In the genomic region with DNA sequence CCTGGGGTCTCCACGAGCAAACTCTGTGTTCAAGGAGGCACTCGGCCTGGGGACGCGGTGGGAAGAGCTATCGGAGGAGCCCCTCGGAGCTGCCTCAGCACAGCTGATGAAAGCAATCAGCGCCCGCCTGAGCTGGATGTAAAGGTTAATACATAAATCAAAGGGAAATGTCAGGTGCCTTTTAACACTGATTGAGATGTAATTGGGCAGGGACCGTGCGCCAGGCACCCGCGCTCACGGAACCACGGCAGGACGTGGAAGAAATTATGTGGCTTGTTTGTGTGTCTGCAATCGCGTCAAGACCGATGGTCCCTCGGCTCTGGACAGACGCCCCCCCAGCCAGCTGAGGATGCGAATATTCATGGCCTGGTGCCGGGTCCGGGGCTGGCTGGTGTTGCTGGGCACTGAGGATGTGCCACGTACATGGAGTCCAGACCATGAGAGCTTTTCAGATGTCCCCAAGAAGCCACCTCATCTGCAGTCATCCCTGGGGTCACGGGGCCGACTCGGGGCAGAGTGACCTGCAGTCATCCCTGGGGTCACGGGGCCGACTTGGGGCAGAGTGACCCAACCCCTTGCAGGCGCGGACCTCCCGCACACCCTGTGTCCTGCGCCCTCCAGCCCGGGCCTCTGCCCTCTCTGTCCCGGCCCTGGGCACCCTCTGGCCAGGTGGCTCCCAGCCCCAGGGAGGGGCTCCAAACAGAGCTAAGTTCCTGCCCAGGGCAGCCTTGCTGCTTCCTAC, we compare ENCODE assay signal across 27 cellular contexts. TPM values are rescaled to one million over a fixed set of nuclear protein-coding genes. Genes with fewer than 3 reads are reported as not detected.
A peak's percentile ranks its signal among the peaks of the same experiment; 100 is the strongest.
DNase-seq lines count a peak whose midpoint lies in the region; ATAC-seq and TF ChIP-seq lines count a peak whose summit lies in the region.
"Had no signal": no experiment of that assay in that cellular context is flagged by ENCODE, and none has a peak within 500 bp of the region (broad histone marks: within the 10 kb centered on the region; RNA-seq: fewer than 3 reads in every experiment).

No MANE protein-coding gene starts in this region.

- intact Hi-C loops in natural killer cell (cut with micrococcal nuclease) = no loop called here
- intact Hi-C loops in upper lobe of right lung (cut with DNase I) = no loop called here

- no peak overlapping the region for H3K4me2 ChIP-seq in neuronal stem cell (ENCODE audit: insufficient read depth, low read length, poor library complexity, severe bottlenecking)
- H3K4me2 ChIP-seq: GM23338, PC-9 had no signal

- H3K4me3 ChIP-seq in neuronal stem cell (ENCODE audit: low read length in 2 of 2) = no peak overlapping the region
- H3K4me3 ChIP-seq in upper lobe of right lung = no peak overlapping the region
- H3K4me3 ChIP-seq: GM23338, PC-9, SJCRH30 had no signal

- H3K9me3 ChIP-seq in neuronal stem cell (replicated peaks in 1 of 2; ENCODE audit: control insufficient read depth in 2 of 2, insufficient read depth in 1 of 2, low read depth in 1 of 2, low read length in 2 of 2) = peaks cover 0 to 9% of the 10 kb centered on the region in 2 donors
- H3K9me3 ChIP-seq in upper lobe of right lung = no peaks in the 10 kb centered on the region
- H3K9me3 ChIP-seq: SJCRH30 had no signal

- no peak overlapping the region for H3K27ac Mint-ChIP-seq in natural killer cell treated with Interleukin-12 subunit alpha and Interleukin-12 subunit beta and Interleukin-15 and Interleukin-18, amount 100 ng/mL, for 72 hours
- no peak overlapping the region for H3K27ac Mint-ChIP-seq in natural killer cell
- H3K27ac Mint-ChIP-seq: CD8-positive, alpha-beta memory T cell; GM23338 had no signal

- H4K91ac ChIP-seq in neuronal stem cell (ENCODE audit: low read depth, low read length, poor library complexity) = no peak overlapping the region

- peaks cover 2 to 5% of the 10 kb centered on the region in 2 donors for H3K4me1 Mint-ChIP-seq in natural killer cell treated with Interleukin-12 subunit alpha and Interleukin-12 subunit beta and Interleukin-15 and Interleukin-18, amount 100 ng/mL, for 72 hours (ENCODE audit: low read depth in 2 of 2)
- H3K4me1 Mint-ChIP-seq in natural killer cell = no peaks in the 10 kb centered on the region
- H3K4me1 Mint-ChIP-seq: CD8-positive, alpha-beta memory T cell; GM23338 had no signal

- peaks cover 9 to 23% of the 10 kb centered on the region in 2 donors for H3K27me3 Mint-ChIP-seq in natural killer cell treated with Interleukin-12 subunit alpha and Interleukin-12 subunit beta and Interleukin-15 and Interleukin-18, amount 100 ng/mL, for 72 hours
- H3K27me3 Mint-ChIP-seq in natural killer cell (ENCODE audit: low read depth in 2 of 2) = peaks cover 5 to 7% of the 10 kb centered on the region in 2 donors

- no peaks in the 10 kb centered on the region for H3K79me1 ChIP-seq in neuronal stem cell (ENCODE audit: low read depth, low read length)

- no CpG with 5 or more reads among the region's 35 CpGs for WGBS in neuronal stem cell (ENCODE audit: extremely low coverage in 2 of 2, insufficient read length in 2 of 2, insufficient replicate concordance in 1 of 2), 2 donors

- H3K36me3 ChIP-seq in neuronal stem cell (replicated peaks in 1 of 2; ENCODE audit: control insufficient read depth in 2 of 2, insufficient read depth in 2 of 2, low read length in 2 of 2) (no peaks in the 10 kb centered on the region), upper lobe of right lung (no peaks in the 10 kb centered on the region)
- H3K36me3 ChIP-seq: SJCRH30 had no signal

- no peak overlapping the region for H3K4me3 Mint-ChIP-seq in natural killer cell treated with Interleukin-12 subunit alpha and Interleukin-12 subunit beta and Interleukin-15 and Interleukin-18, amount 100 ng/mL, for 72 hours
- H3K4me3 Mint-ChIP-seq in natural killer cell = no peak overlapping the region
- H3K4me3 Mint-ChIP-seq: CD8-positive, alpha-beta memory T cell; GM23338 had no signal

- no peak overlapping the region for H2BK15ac ChIP-seq in neuronal stem cell (ENCODE audit: low read length)

- peak overlapping the region; percentile 21 for H3K14ac ChIP-seq in neuronal stem cell (ENCODE audit: low read length)

- no peaks in the 10 kb centered on the region for H3K9me3 Mint-ChIP-seq in natural killer cell treated with Interleukin-12 subunit alpha and Interleukin-12 subunit beta and Interleukin-15 and Interleukin-18, amount 100 ng/mL, for 72 hours
- no peaks in the 10 kb centered on the region for H3K9me3 Mint-ChIP-seq in natural killer cell

- no peak overlapping the region for H2AFZ ChIP-seq in neuronal stem cell (ENCODE audit: low read length)
- H2AFZ ChIP-seq: GM23338, PC-9 had no signal

- H3K18ac ChIP-seq in neuronal stem cell (ENCODE audit: low read length) = peak overlapping the region; percentile 38

- H3K4ac ChIP-seq in neuronal stem cell (ENCODE audit: low read length) = no peak overlapping the region

- no peak overlapping the region for H4K8ac ChIP-seq in neuronal stem cell (ENCODE audit: low read depth, low read length)

- H3K23ac ChIP-seq in neuronal stem cell (ENCODE audit: low read depth, low read length, poor library complexity) = no peak overlapping the region

- no peak overlapping the region for H3K27ac ChIP-seq in neuronal stem cell (replicated peaks; ENCODE audit: low read length)
- no peak overlapping the region for H3K27ac ChIP-seq in upper lobe of right lung
- H3K27ac ChIP-seq: PC-9, RWPE1, SJCRH30 had no signal

- DNase-seq in NCI-H748 (lab: John Stamatoyannopoulos, UW; ENCODE audit: unreplicated experiment) = peak; percentile 25
- DNase-seq in NCI-H748 treated with DMSO at 0.1 percent for 48 hours (lab: John Stamatoyannopoulos, UW) = no peak
- DNase-seq in natural killer cell treated with Interleukin-12 subunit alpha and Interleukin-12 subunit beta and Interleukin-15 and Interleukin-18, amount 100 ng/mL, for 72 hours (ENCODE audit: low spot score) = peak; percentile 54
- no peak for DNase-seq in natural killer cell
- DNase-seq in neuronal stem cell (ENCODE audit: low spot score) = no peak
- peak; percentile 52 for DNase-seq in upper lobe of right lung
- DNase-seq in NCI-H1694 treated with DMSO at 0.1 percent for 48 hours (lab: John Stamatoyannopoulos, UW) = no peak
- DNase-seq: AML-193; C1 segment of cervical spinal cord; CD8-positive, alpha-beta memory T cell; DMS53; GDM1; HCEC 1CT; Karpas-422; MV-4-11; NCI-H1105 treated with DMSO at 0.1 percent for 48 hours; NCI-H187; NCI-H69; PC-9; SJCRH30 had no signal

- no peak overlapping the region for H2BK12ac ChIP-seq in neuronal stem cell (ENCODE audit: low read length)

- H3K27me3 ChIP-seq in neuronal stem cell (ENCODE audit: control insufficient read depth in 3 of 3, insufficient read depth in 3 of 3, low read depth in 1 of 3, low read length in 3 of 3) (no peaks in the 10 kb centered on the region), upper lobe of right lung (no peaks in the 10 kb centered on the region)
- H3K27me3 ChIP-seq: SJCRH30 had no signal

- H3K4me1 ChIP-seq in neuronal stem cell (ENCODE audit: control insufficient read depth in 2 of 2, insufficient read depth in 1 of 2, low read depth in 1 of 2, low read length in 2 of 2) = peaks cover 0 to 3% of the 10 kb centered on the region in 2 donors
- no peaks in the 10 kb centered on the region for H3K4me1 ChIP-seq in upper lobe of right lung
- H3K4me1 ChIP-seq: SJCRH30 had no signal

- ATAC-seq in natural killer cell treated with Interleukin-12 subunit alpha and Interleukin-12 subunit beta and Interleukin-15 and Interleukin-18, amount 100 ng/mL, for 72 hours = no peak
- no peak for ATAC-seq in natural killer cell
- no peak for ATAC-seq in upper lobe of right lung
- ATAC-seq in GM18868 (IDR thresholded peaks at IDR 0.05; ENCODE audit: unreplicated experiment) = no peak
- ATAC-seq: GM23338 had no signal

- TF ChIP-seq CTCF in natural killer cell (IDR thresholded peaks at IDR 0.05) = no peak
- no peak for TF ChIP-seq CTCF in upper lobe of right lung (IDR thresholded peaks at IDR 0.05)

- peak overlapping the region; percentile 30 for H3K9ac ChIP-seq in neuronal stem cell (ENCODE audit: low read depth, low read length, poor library complexity)

- H2BK120ac ChIP-seq in neuronal stem cell (ENCODE audit: low read depth, low read length) = no peak overlapping the region

- H3K36me3 Mint-ChIP-seq in natural killer cell treated with Interleukin-12 subunit alpha and Interleukin-12 subunit beta and Interleukin-15 and Interleukin-18, amount 100 ng/mL, for 72 hours = peaks cover 4% of the 10 kb centered on the region
- H3K36me3 Mint-ChIP-seq in natural killer cell = peaks cover 6% of the 10 kb centered on the region
- H3K36me3 Mint-ChIP-seq: CD8-positive, alpha-beta memory T cell had no signal

- peak overlapping the region; percentile 46 for H2AK5ac ChIP-seq in neuronal stem cell (ENCODE audit: low read depth, low read length)

- no peak overlapping the region for H2BK5ac ChIP-seq in neuronal stem cell (ENCODE audit: low read length)

RNA-seq across cellular contexts. Expression of gene FOXL3, which starts 15.6 kb away (rescaled TPM):
- not detected for total RNA-seq in natural killer cell treated with Interleukin-12 subunit alpha and Interleukin-12 subunit beta and Interleukin-15 and Interleukin-18, amount 100 ng/mL, for 72 hours
- total RNA-seq in natural killer cell (not detected), upper lobe of right lung (not detected)
- polyA plus RNA-seq in neuronal stem cell (2013, experiment 1 of 2) = not detected
- polyA plus RNA-seq in neuronal stem cell (2013, experiment 2 of 2) = not detected
- total RNA-seq: A172; CD8-positive, alpha-beta memory T cell; GM23338; M059J; NCI-H460; PC-9; SJCRH30 had no signal
- polyA plus RNA-seq: AG04450; CD8-positive, alpha-beta memory T cell; GM23338 had no signal

Comparison
In these comparisons a context has a peak if more than half of its experiments do, and no peak if none do; other contexts are left out.
1. DNase-seq: peak in NCI-H748 (single experiment), natural killer cell treated with Interleukin-12 subunit alpha and Interleukin-12 subunit beta and Interleukin-15 and Interleukin-18, amount 100 ng/mL, for 72 hours (single experiment) and upper lobe of right lung (single experiment); none in NCI-H748 treated with DMSO at 0.1 percent for 48 hours (single experiment), natural killer cell (single experiment), neuronal stem cell (single experiment) and NCI-H1694 treated with DMSO at 0.1 percent for 48 hours (single experiment).